In the genomic region with DNA sequence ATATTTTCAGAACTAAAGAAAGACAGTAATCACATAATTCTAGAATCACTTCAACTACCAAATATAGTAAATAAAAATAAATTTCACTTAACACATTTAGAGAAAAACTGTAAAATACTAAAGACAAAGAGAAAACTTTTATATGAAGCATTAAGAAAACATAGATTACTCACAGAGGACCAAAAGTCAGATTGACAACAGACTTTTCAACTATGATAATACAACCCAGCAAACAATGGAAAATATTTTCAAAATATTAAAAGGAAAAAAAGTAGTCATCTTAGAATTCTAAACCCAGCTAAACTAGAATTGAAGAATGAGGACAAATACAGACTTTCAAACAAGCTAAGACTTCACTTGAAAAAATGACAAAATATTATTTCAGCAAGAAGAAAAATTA, we compare ENCODE assay signal across 22 cellular contexts.
DNase-seq lines count a peak whose midpoint lies in the region; ATAC-seq, FAIRE-seq and TF ChIP-seq lines count a peak whose summit lies in the region.
"Had no signal": no experiment of that assay in that cellular context is flagged by ENCODE, and none has a peak within 500 bp of the region (broad histone marks: within the 10 kb centered on the region; RNA-seq: fewer than 3 reads in every experiment).

No MANE protein-coding gene starts in this region.

- FAIRE-seq in HepG2 (lab: Jason Lieb, UNC): no peak
- FAIRE-seq: A549, GM12892, GM18507 had no signal

- no peaks in the 10 kb centered on the region for H3K79me1 ChIP-seq in mesenchymal stem cell (replicated peaks; ENCODE audit: low read length, poor library complexity, severe bottlenecking)

- no peak overlapping the region for H3K14ac ChIP-seq in mesenchymal stem cell (ENCODE audit: low read length in 2 of 2)

- H4K91ac ChIP-seq in mesenchymal stem cell (ENCODE audit: low read length): no peak overlapping the region

- no peak overlapping the region for H2AK5ac ChIP-seq in mesenchymal stem cell (ENCODE audit: low read length, severe bottlenecking)

- peak overlapping the region; percentile 19 for H2BK5ac ChIP-seq in mesenchymal stem cell (ENCODE audit: low read depth, low read length, poor library complexity, severe bottlenecking)

- in situ Hi-C loops in HepG2 (cut with HindIII; ENCODE audit: extremely low pct_ligation_motif_present, low pct_unique_long_range_greater_than_20kb): no loop called here

- H3K27ac Mint-ChIP-seq in WTC11: no peak overlapping the region
- H3K27ac Mint-ChIP-seq: CD4-positive, alpha-beta T cell; GM23338 had no signal

- intact Hi-C loops in HepG2 (cut with micrococcal nuclease; ENCODE audit: unreplicated experiment) (no loop called here), right lobe of liver (cut with DNase I) (no loop called here), cardiac septum (cut with DNase I) (no loop called here)

- H3K4me2 ChIP-seq in HepG2 (ENCODE audit: low read depth, low read length) (no peak overlapping the region), mesenchymal stem cell (ENCODE audit: low read length, poor library complexity, severe bottlenecking) (no peak overlapping the region)
- H3K4me2 ChIP-seq: A549, GM23338 had no signal

- H3K9me3 Mint-ChIP-seq in WTC11: peaks cover 49% of the 10 kb centered on the region

- no peak overlapping the region for H3K23ac ChIP-seq in mesenchymal stem cell (ENCODE audit: low read length in 2 of 2)

- H3K4me3 Mint-ChIP-seq in WTC11: no peak overlapping the region
- H3K4me3 Mint-ChIP-seq: CD4-positive, alpha-beta T cell; GM23338 had no signal

- CTCF ChIA-PET in HepG2 (lab: Yijun Ruan, JAX; ENCODE audit: low intra/inter-chr PET ratio, low total read pairs): no interaction called here
- CTCF ChIA-PET in HEK293 (lab: Yijun Ruan, JAX): interaction anchor here (0.6 to 0.7 kb wide), 3 partner anchors 180 to 1329 kb away, joined by 3 to 4 read pairs (median 3); no protein-coding TSS in a partner anchor
- CTCF ChIA-PET in WTC11 (lab: Charles Lee): no interaction called here

- TF ChIP-seq POLR2A in HepG2 (IDR thresholded peaks at IDR 0.05; ENCODE audit: insufficient read depth in 1 of 2, low read depth in 2 of 2, low read length in 2 of 2) (no peak), right lobe of liver (IDR thresholded peaks at IDR 0.05) (no peak)

- POLR2A ChIA-PET in HepG2 (lab: Yijun Ruan, JAX): no interaction called here
- POLR2A ChIA-PET in HEK293 (lab: Yijun Ruan, JAX): no interaction called here
- POLR2A ChIA-PET in WTC11 (lab: Charles Lee): no interaction called here

- no peak overlapping the region for H3K4ac ChIP-seq in mesenchymal stem cell (ENCODE audit: low read depth in 1 of 2, low read length in 2 of 2)

- H3K27ac ChIP-seq in HepG2 (ENCODE audit: extremely low read length, insufficient read depth, low read length): no peak overlapping the region
- no peak overlapping the region for H3K27ac ChIP-seq in right lobe of liver
- no peak overlapping the region for H3K27ac ChIP-seq in HEK293 (ENCODE audit: extremely low read depth, low read depth, low read length)
- H3K27ac ChIP-seq in mesenchymal stem cell (ENCODE audit: low read length, poor library complexity, severe bottlenecking): no peak overlapping the region
- H3K27ac ChIP-seq: A549, C4-2B, HL-60 had no signal

- H2AFZ ChIP-seq in HepG2 (ENCODE audit: low read length): no peak overlapping the region
- no peak overlapping the region for H2AFZ ChIP-seq in mesenchymal stem cell (ENCODE audit: low read depth, low read length)
- H2AFZ ChIP-seq: GM23338 had no signal

- BruUV-seq in HepG2 (replicated peaks; lab: Mats Ljungman, UMichigan): no TSS peak

- H3K9ac ChIP-seq in HepG2 (ENCODE audit: insufficient read depth, low read depth, low read length) (no peak overlapping the region), mesenchymal stem cell (ENCODE audit: low read length) (no peak overlapping the region)

- H3K27me3 Mint-ChIP-seq in WTC11 (ENCODE audit: low read depth): peaks cover 6% of the 10 kb centered on the region
- H3K27me3 Mint-ChIP-seq: CD4-positive, alpha-beta T cell had no signal

- no peak overlapping the region for H3K18ac ChIP-seq in mesenchymal stem cell (ENCODE audit: low read depth in 1 of 2, low read length in 2 of 2)

- no peak for TF ChIP-seq EP300 in HepG2 (IDR thresholded peaks at IDR 0.05; ENCODE audit: low read depth in 2 of 2, low read length in 2 of 2)
- no peak for TF ChIP-seq EP300 in HepG2 (CRISPR knock-in tag; IDR thresholded peaks at IDR 0.05; ENCODE audit: borderline replicate concordance)

- H4K8ac ChIP-seq in mesenchymal stem cell (ENCODE audit: low read length): no peak overlapping the region

- H3K4me3 ChIP-seq in HepG2 (replicated peaks in 1 of 3; ENCODE audit: insufficient read depth in 1 of 3, low read depth in 2 of 3, low read length in 3 of 3) (no peak overlapping the region), right lobe of liver (no peak overlapping the region), HEK293 (ENCODE audit: low read depth, low read length) (no peak overlapping the region), mesenchymal stem cell (ENCODE audit: insufficient read depth in 1 of 2, low read depth in 1 of 2, low read length in 2 of 2) (no peak overlapping the region)
- H3K4me3 ChIP-seq: A549, GM23338 had no signal

- DNase-seq in HepG2 (ENCODE audit: low spot score) (no peak), right lobe of liver (no peak), WTC11 (ENCODE audit: low spot score) (no peak), mesenchymal stem cell (no peak), cardiac septum (ENCODE audit: low spot score) (no peak), GOT3 (lab: John Stamatoyannopoulos, UW) (no peak)
- DNase-seq: AML-193; CD4-positive, alpha-beta T cell; DMS153; DND-41; EL; H7; IMR-90; KBM-7 had no signal

- no peak for TF ChIP-seq RAD21 in HepG2 (CRISPR knock-in tag; IDR thresholded peaks at IDR 0.05)

- H3K4me1 ChIP-seq in HepG2 (ENCODE audit: insufficient read depth, low read length) (peaks cover 6% of the 10 kb centered on the region), right lobe of liver (no peaks in the 10 kb centered on the region), HEK293 (ENCODE audit: control insufficient read depth, insufficient read depth, low read length) (peaks cover 6% of the 10 kb centered on the region; the same call in 1 of the 2 replicates), mesenchymal stem cell (ENCODE audit: control insufficient read depth, insufficient read depth, low read depth, low read length) (no peaks in the 10 kb centered on the region)
- H3K4me1 ChIP-seq: A549 had no signal

- TF ChIP-seq CTCF in HepG2 (CRISPR knock-in tag; IDR thresholded peaks at IDR 0.05) (no peak), right lobe of liver (IDR thresholded peaks at IDR 0.05) (no peak), HEK293 (tag by site-specific recombination; IDR thresholded peaks at IDR 0.05) (no peak), WTC11 (IDR thresholded peaks at IDR 0.05) (no peak)

- H3K4me1 Mint-ChIP-seq in WTC11: no peaks in the 10 kb centered on the region
- H3K4me1 Mint-ChIP-seq: GM23338 had no signal

- no peak overlapping the region for H2BK12ac ChIP-seq in mesenchymal stem cell (ENCODE audit: low read length in 2 of 2)

- no peaks in the 10 kb centered on the region for H3K36me3 ChIP-seq in HepG2 (replicated peaks in 1 of 2; ENCODE audit: control insufficient read depth in 1 of 2, insufficient read depth in 2 of 2, low read length in 2 of 2)
- H3K36me3 ChIP-seq in right lobe of liver: no peaks in the 10 kb centered on the region
- H3K36me3 ChIP-seq in HEK293 (ENCODE audit: control insufficient read depth in 2 of 2, insufficient read depth in 1 of 2, low read length in 2 of 2): no peaks in the 10 kb centered on the region
- no peaks in the 10 kb centered on the region for H3K36me3 ChIP-seq in mesenchymal stem cell (ENCODE audit: control insufficient read depth in 1 of 2, insufficient read depth in 2 of 2, low read depth in 1 of 2, low read length in 2 of 2)

- ATAC-seq in HepG2 (no peak), right lobe of liver (no peak), WTC11 (no peak), HG02610 (IDR thresholded peaks at IDR 0.05; ENCODE audit: unreplicated experiment) (no peak)
- ATAC-seq: A549, GM23338 had no signal

- H2BK120ac ChIP-seq in mesenchymal stem cell (ENCODE audit: low read depth, low read length): no peak overlapping the region

- H3K36me3 Mint-ChIP-seq in WTC11: peaks cover 44% of the 10 kb centered on the region

- no peaks in the 10 kb centered on the region for H3K79me2 ChIP-seq in HepG2 (ENCODE audit: insufficient read depth, low read length)

- peaks cover 33% of the 10 kb centered on the region for H3K9me3 ChIP-seq in HepG2 (ENCODE audit: low read length)
- no peaks in the 10 kb centered on the region for H3K9me3 ChIP-seq in right lobe of liver
- H3K9me3 ChIP-seq in HEK293 (ENCODE audit: control insufficient read depth, insufficient read depth, low read depth, low read length): no peaks in the 10 kb centered on the region
- peaks cover 36% of the 10 kb centered on the region for H3K9me3 ChIP-seq in mesenchymal stem cell (ENCODE audit: control insufficient read depth, low read length)

- H2BK15ac ChIP-seq in mesenchymal stem cell (ENCODE audit: low read depth, poor library complexity, severe bottlenecking): no peak overlapping the region

- no peaks in the 10 kb centered on the region for H3K27me3 ChIP-seq in HepG2 (ENCODE audit: control insufficient read depth in 1 of 2, insufficient read depth in 2 of 2, low read length in 2 of 2)
- no peaks in the 10 kb centered on the region for H3K27me3 ChIP-seq in right lobe of liver
- H3K27me3 ChIP-seq in mesenchymal stem cell (ENCODE audit: control insufficient read depth in 1 of 2, insufficient read depth in 1 of 2, low read length in 2 of 2): peaks cover 0 to 2% of the 10 kb centered on the region in 2 experiments

- H4K20me1 ChIP-seq in HepG2 (ENCODE audit: insufficient read depth, low read length): no peaks in the 10 kb centered on the region

TF ChIP-seq in HepG2, 621 proteins besides CTCF, POLR2A, EP300 and RAD21:
- no peak for TF ChIP-seq RORA (CRISPR knock-in tag; IDR thresholded peaks at IDR 0.05)
- peak; percentile 95 for TF ChIP-seq ZNF317 (CRISPR knock-in tag; IDR thresholded peaks at IDR 0.05)
TF ChIP-seq in HepG2: peak in this region for 1.

TF ChIP-seq in HEK293, 187 proteins besides CTCF, POLR2A, EP300 and RAD21:
- TF ChIP-seq ZNF610 (tag by site-specific recombination; IDR thresholded peaks at IDR 0.05; ENCODE audit: borderline replicate concordance) (0 out of 2 replicates have a peak, but pooled peaks have one; percentile 25), SETDB1 (IDR thresholded peaks at IDR 0.05; ENCODE audit: insufficient read length, low read length) (peak; percentile 93), ZNF335 (tag by site-specific recombination; conservative IDR thresholded peaks at IDR 0.05) (no peak), TRIM28 (IDR thresholded peaks at IDR 0.05; ENCODE audit: borderline replicate concordance, low read length) (peak; percentile 60; the same call in 1 of the 2 replicates)

TF ChIP-seq in WTC11, 78 proteins besides CTCF, POLR2A, EP300 and RAD21:
- TF ChIP-seq FOXJ3 (CRISPR knock-in tag; IDR thresholded peaks at IDR 0.05; ENCODE audit: borderline replicate concordance): no peak
- TF ChIP-seq ZNF317 (CRISPR knock-in tag; IDR thresholded peaks at IDR 0.05; ENCODE audit: borderline replicate concordance, low read depth): peak; percentile 85; the same call in 1 of the 2 replicates
- no peak for TF ChIP-seq NFATC4 (CRISPR knock-in tag; IDR thresholded peaks at IDR 0.05)
